Comparison of ENCODE assay signal across 13 cellular contexts in the genomic region with DNA sequence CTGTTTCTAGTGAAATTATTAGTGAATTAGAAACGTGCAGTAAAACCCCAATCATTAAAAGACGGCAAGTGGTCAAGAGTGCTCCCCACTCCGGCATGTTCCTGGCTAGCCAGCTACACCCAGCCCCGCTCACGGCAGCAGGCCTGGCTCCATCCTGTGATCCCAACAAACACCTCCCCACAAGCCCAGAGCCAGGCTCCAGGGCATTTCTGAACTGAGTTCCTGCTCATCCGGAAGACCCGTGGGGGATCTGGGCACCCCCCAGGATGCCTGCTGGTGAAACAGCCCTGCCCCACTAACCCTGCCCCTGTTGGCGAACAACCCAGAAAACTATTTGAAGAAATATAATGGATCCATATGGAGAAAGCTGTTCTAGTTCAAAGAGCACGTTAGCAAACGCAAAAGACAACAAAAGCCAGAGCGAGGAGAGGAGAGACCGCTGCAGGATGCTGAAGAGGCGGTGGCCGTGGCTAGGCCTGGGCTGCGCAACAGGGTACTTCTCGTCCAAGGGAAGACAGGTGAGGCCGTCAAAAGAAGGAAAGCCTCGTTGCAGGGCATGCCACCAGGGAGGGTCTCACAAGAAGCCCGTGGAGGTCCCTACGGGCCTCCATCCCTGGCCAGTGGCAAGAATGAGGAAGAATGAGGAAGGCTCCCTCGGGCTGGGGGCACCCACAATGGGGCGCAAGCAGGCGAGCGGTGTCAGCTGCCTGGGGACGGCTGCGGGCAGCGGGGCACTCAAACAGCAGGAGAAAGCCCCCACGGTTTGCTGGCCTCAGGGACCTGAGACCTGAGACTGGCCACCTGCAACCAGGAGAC. TPM values are rescaled to one million over a fixed set of nuclear protein-coding genes. Genes with fewer than 3 reads are reported as not detected.
DNase-seq lines count a peak whose midpoint lies in the region; ATAC-seq, FAIRE-seq and TF ChIP-seq lines count a peak whose summit lies in the region.
"Had no signal": no experiment of that assay in that cellular context is flagged by ENCODE, and none has a peak within 500 bp of the region (broad histone marks: within the 10 kb centered on the region; RNA-seq: fewer than 3 reads in every experiment).

No MANE protein-coding gene starts in this region.

- peaks cover 100% of the 10 kb centered on the region for H4K20me1 ChIP-seq in astrocyte (ENCODE audit: insufficient read depth, low read length)

- H3K27me3 ChIP-seq in astrocyte (ENCODE audit: insufficient read depth, low read length) = no peaks in the 10 kb centered on the region

- H3K27ac Mint-ChIP-seq in stimulated activated naive CD8-positive, alpha-beta T cell treated with anti-CD3 and anti-CD28 coated beads, Interleukin-15, Interleukin-2, amounts not matched to agents 100 ng/mL and 50 ng/mL, for 24 hours = peak overlapping the region; percentile 55
- H3K27ac Mint-ChIP-seq in astrocyte (ENCODE audit: unreplicated experiment) = peak overlapping the region; percentile 29
- peak overlapping the region; percentile 87 to 88 for H3K27ac Mint-ChIP-seq in natural killer cell

- no peak for ATAC-seq in stimulated activated naive CD8-positive, alpha-beta T cell treated with anti-CD3 and anti-CD28 coated beads, Interleukin-15, Interleukin-2, amounts not matched to agents 100 U/mL and 50 U/mL, for 24 hours
- ATAC-seq in natural killer cell (no peak), HG03521 (IDR thresholded peaks at IDR 0.05; ENCODE audit: unreplicated experiment) (no peak), HG03095 (IDR thresholded peaks at IDR 0.05; ENCODE audit: unreplicated experiment) (no peak), GM19395 (IDR thresholded peaks at IDR 0.05; ENCODE audit: unreplicated experiment) (no peak)

- peaks cover 74% of the 10 kb centered on the region for H3K36me3 Mint-ChIP-seq in stimulated activated naive CD8-positive, alpha-beta T cell treated with anti-CD3 and anti-CD28 coated beads, Interleukin-15, Interleukin-2, amounts not matched to agents 100 ng/mL and 50 ng/mL, for 24 hours (ENCODE audit: low read depth)
- H3K36me3 Mint-ChIP-seq in astrocyte (ENCODE audit: low read depth, unreplicated experiment) = peaks cover 37% of the 10 kb centered on the region
- H3K36me3 Mint-ChIP-seq in natural killer cell = peaks cover 25% of the 10 kb centered on the region

- H2AFZ ChIP-seq in astrocyte (ENCODE audit: low read depth, low read length) = no peak overlapping the region

- H3K27me3 Mint-ChIP-seq in stimulated activated naive CD8-positive, alpha-beta T cell treated with anti-CD3 and anti-CD28 coated beads, Interleukin-15, Interleukin-2, amounts not matched to agents 100 ng/mL and 50 ng/mL, for 24 hours = no peaks in the 10 kb centered on the region
- no peaks in the 10 kb centered on the region for H3K27me3 Mint-ChIP-seq in astrocyte (ENCODE audit: low read depth, unreplicated experiment)
- no peaks in the 10 kb centered on the region for H3K27me3 Mint-ChIP-seq in natural killer cell (ENCODE audit: low read depth in 2 of 2)
- H3K27me3 Mint-ChIP-seq: B cell had no signal

- no peak overlapping the region for H3K9ac ChIP-seq in astrocyte (ENCODE audit: low read length)

- no peak overlapping the region for H3K27ac ChIP-seq in astrocyte (ENCODE audit: low read depth, low read length)

- no peak overlapping the region for H3K4me3 Mint-ChIP-seq in stimulated activated naive CD8-positive, alpha-beta T cell treated with anti-CD3 and anti-CD28 coated beads, Interleukin-15, Interleukin-2, amounts not matched to agents 100 ng/mL and 50 ng/mL, for 24 hours
- H3K4me3 Mint-ChIP-seq in astrocyte (ENCODE audit: unreplicated experiment) (no peak overlapping the region), natural killer cell (peak overlapping the region; percentile 52)
- H3K4me3 Mint-ChIP-seq: B cell had no signal

- H3K4me3 ChIP-seq in astrocyte (ENCODE audit: insufficient read depth, low read depth, low read length) = no peak overlapping the region
- H3K4me3 ChIP-seq: skin epidermis had no signal

- intact Hi-C loops in natural killer cell (cut with micrococcal nuclease) = loop anchor here (10.0 kb wide), 1 partner anchor 167 kb away; a partner anchor contains a TSS

- peak overlapping the region; percentile 49 for H3K4me2 ChIP-seq in astrocyte (ENCODE audit: low read length)

- no peak for TF ChIP-seq CTCF in astrocyte (IDR thresholded peaks at IDR 0.05; ENCODE audit: insufficient read depth, low read depth, low read length)
- TF ChIP-seq CTCF in natural killer cell (IDR thresholded peaks at IDR 0.05) = no peak

- no peaks in the 10 kb centered on the region for H3K9me3 Mint-ChIP-seq in stimulated activated naive CD8-positive, alpha-beta T cell treated with anti-CD3 and anti-CD28 coated beads, Interleukin-15, Interleukin-2, amounts not matched to agents 100 ng/mL and 50 ng/mL, for 24 hours
- no peaks in the 10 kb centered on the region for H3K9me3 Mint-ChIP-seq in astrocyte (ENCODE audit: unreplicated experiment)
- no peaks in the 10 kb centered on the region for H3K9me3 Mint-ChIP-seq in natural killer cell

- peaks cover 24% of the 10 kb centered on the region for H3K4me1 ChIP-seq in astrocyte (ENCODE audit: insufficient read depth, low read length)

- peaks cover 83% of the 10 kb centered on the region for H3K79me2 ChIP-seq in astrocyte (ENCODE audit: insufficient read depth, low read length)

- DNase-seq in stimulated activated naive CD8-positive, alpha-beta T cell treated with anti-CD3 and anti-CD28 coated beads, Interleukin-15, Interleukin-2, amounts not matched to agents 100 U/mL and 50 U/mL, for 24 hours = no peak
- DNase-seq in astrocyte (ENCODE audit: low read depth) (no peak), natural killer cell (no peak)
- DNase-seq in effector CD4-positive, alpha-beta T cell = no peak
- DNase-seq: caudate nucleus, NCI-H510A, SHP77 had no signal

- peaks cover 59% of the 10 kb centered on the region for H3K36me3 ChIP-seq in astrocyte (ENCODE audit: insufficient read depth, low read length)

- FAIRE-seq in astrocyte (lab: Jason Lieb, UNC) = no peak

- no peaks in the 10 kb centered on the region for H3K9me3 ChIP-seq in astrocyte (ENCODE audit: insufficient read depth, low read depth, low read length)

- H3K4me1 Mint-ChIP-seq in stimulated activated naive CD8-positive, alpha-beta T cell treated with anti-CD3 and anti-CD28 coated beads, Interleukin-15, Interleukin-2, amounts not matched to agents 100 ng/mL and 50 ng/mL, for 24 hours (ENCODE audit: low read depth) = peaks cover 13% of the 10 kb centered on the region
- H3K4me1 Mint-ChIP-seq in astrocyte (ENCODE audit: low read depth, unreplicated experiment) = peaks cover 9% of the 10 kb centered on the region
- peaks cover 40 to 52% of the 10 kb centered on the region in 2 donors for H3K4me1 Mint-ChIP-seq in natural killer cell

RNA-seq across cellular contexts. Expression of a gene that starts 19.2 kb away (rescaled TPM):
- 292 and 385 TPM in 2 replicates for total RNA-seq in astrocyte
- 100 to 1,000 TPM; 172 to 365 (median 296) TPM for total RNA-seq in natural killer cell

RNA-seq across cellular contexts. Expression of a gene that starts 25.4 kb away (rescaled TPM):
- total RNA-seq in astrocyte (146 and 153 TPM in 2 replicates), natural killer cell (100 to 1,000 TPM; 423 to 475 (median 468) TPM)

RNA-seq across cellular contexts. Expression of a gene that starts 35.4 kb away (rescaled TPM):
- total RNA-seq in astrocyte (19.9 and 20.4 TPM in 2 replicates), natural killer cell (10 to 100 TPM; 69.7 to 79.2 (median 75.1) TPM)

Comparison
In these comparisons a context has a peak if more than half of its experiments do, and no peak if none do; other contexts are left out.
1. H3K27ac Mint-ChIP-seq: peak in every context shown above with its lines; median percentile 88 in natural killer cell; 55 in stimulated activated naive CD8-positive, alpha-beta T cell treated with anti-CD3 and anti-CD28 coated beads, Interleukin-15, Interleukin-2, amounts not matched to agents 100 ng/mL and 50 ng/mL, for 24 hours; 29 in astrocyte.